ENCODE assay signal across 9 cellular contexts in the genomic region with DNA sequence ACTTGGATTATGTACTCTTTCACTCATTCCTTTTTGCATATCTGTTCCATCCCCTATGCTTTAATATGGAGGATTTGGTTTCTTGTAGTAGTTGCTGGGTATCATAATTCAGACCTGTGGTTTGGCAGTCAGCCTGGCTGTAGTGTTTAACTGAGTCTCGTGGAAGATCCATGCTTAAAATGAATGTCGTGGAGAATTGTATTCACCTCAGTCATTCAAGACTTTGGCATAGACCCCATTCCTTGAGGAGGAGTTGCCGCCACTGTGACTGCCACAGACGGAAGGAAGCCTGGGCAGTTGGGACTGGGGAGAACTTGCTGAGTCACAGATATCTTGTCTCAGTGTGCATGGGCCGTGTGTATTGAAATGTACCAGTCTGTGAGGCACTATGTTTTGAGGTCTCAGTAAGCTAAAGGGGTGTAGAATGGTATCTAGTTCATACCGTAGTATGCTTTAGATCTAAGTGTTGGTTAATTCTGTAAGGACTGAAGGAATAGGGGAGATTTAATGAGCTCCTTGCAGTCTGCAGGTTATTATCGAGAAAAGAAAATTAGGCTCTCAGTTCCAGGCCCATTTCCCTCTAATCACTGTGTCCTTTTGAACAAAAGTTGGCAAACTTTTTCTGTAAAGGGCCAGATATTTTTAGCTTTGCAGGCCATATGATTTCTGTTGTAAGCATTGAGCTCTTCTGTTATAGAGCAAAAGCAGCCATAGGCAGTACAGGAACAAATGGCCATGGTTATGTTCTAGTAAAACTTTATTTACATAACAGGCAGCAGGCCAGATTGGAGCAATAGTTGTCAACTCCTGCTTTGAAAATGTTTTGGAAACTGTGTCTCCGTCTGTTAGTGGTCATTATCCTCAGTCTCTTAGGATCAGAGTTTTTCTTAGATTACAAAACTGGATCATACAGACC.
DNase-seq lines count a peak whose midpoint lies in the region; TF ChIP-seq lines count a peak whose summit lies in the region.
"Had no signal": no experiment of that assay in that cellular context is flagged by ENCODE, and none has a peak within 500 bp of the region (broad histone marks: within the 10 kb centered on the region; RNA-seq: fewer than 3 reads in every experiment).

No MANE protein-coding gene starts in this region.

- H3F3A ChIP-seq in PC-9 (ENCODE audit: insufficient read depth, low read depth): peaks cover 6% of the 10 kb centered on the region; the same call in 1 of the 2 replicates

- H4K20me1 ChIP-seq in PC-9 (ENCODE audit: insufficient read depth): no peaks in the 10 kb centered on the region

- peaks cover 15% of the 10 kb centered on the region for H3K4me1 ChIP-seq in PC-9 (replicated peaks; ENCODE audit: insufficient read depth)
- H3K4me1 ChIP-seq in esophagus muscularis mucosa: peaks cover 15 to 28% (median 23%) of the 10 kb centered on the region in 4 donors
- peaks cover 8% of the 10 kb centered on the region; the same call in 1 of the 2 replicates for H3K4me1 ChIP-seq in BE2C

- POLR2A ChIA-PET in PC-9 (lab: Charles Lee; ENCODE audit: unreplicated experiment) (interaction anchor here (0.6 kb wide), 1 partner anchor 1732 kb away, joined by 3 read pairs; no protein-coding TSS in a partner anchor), GM10248 (lab: Yijun Ruan, JAX) (no interaction called here)

- 24% methylated on average over 8 of the region's 8 CpGs for WGBS in esophagus muscularis mucosa

- H3K9me3 ChIP-seq in PC-9 (ENCODE audit: insufficient read depth, low read depth) (no peaks in the 10 kb centered on the region), esophagus muscularis mucosa (no peaks in the 10 kb centered on the region), BE2C (no peaks in the 10 kb centered on the region)

- H3K27ac ChIP-seq in PC-9: no peak overlapping the region
- H3K27ac ChIP-seq in esophagus muscularis mucosa (replicated peaks in 1 of 4): peak overlapping the region; percentile 52 to 71 (median 66)

- intact Hi-C loops in PC-9 (cut with micrococcal nuclease; ENCODE audit: unreplicated experiment) (no loop called here), esophagus muscularis mucosa (cut with DNase I) (no loop called here)

- H3K36me3 ChIP-seq in PC-9 (ENCODE audit: low read depth) (no peaks in the 10 kb centered on the region), esophagus muscularis mucosa (no peaks in the 10 kb centered on the region), BE2C (no peaks in the 10 kb centered on the region)

- TF ChIP-seq EP300 in esophagus muscularis mucosa (IDR thresholded peaks at IDR 0.05): no peak

- BruUV-seq in PC-9 (replicated peaks; lab: Mats Ljungman, UMichigan): TSS peak; percentile 50

- H3K27me3 ChIP-seq in PC-9 (ENCODE audit: insufficient read depth, low read depth) (no peaks in the 10 kb centered on the region), esophagus muscularis mucosa (no peaks in the 10 kb centered on the region), BE2C (no peaks in the 10 kb centered on the region)

- CTCF ChIA-PET in PC-9 (lab: Charles Lee): no interaction called here
- CTCF ChIA-PET in GM10248 (lab: Yijun Ruan, JAX): interaction anchor here (1.3 to 1.8 kb wide), 4 partner anchors 12 to 70 kb away, joined by 3 to 7 read pairs (median 4); no protein-coding TSS in a partner anchor

- H2AFZ ChIP-seq in PC-9: no peak overlapping the region

- no peak for TF ChIP-seq POLR2A in esophagus muscularis mucosa (IDR thresholded peaks at IDR 0.05; ENCODE audit: low read depth)

- 0 out of 2 replicates have a peak, but pooled peaks cover 3% of the 10 kb centered on the region for H3K9me2 ChIP-seq in PC-9 (ENCODE audit: insufficient read depth)

- DNase-seq in DMS 273 (lab: John Stamatoyannopoulos, UW; ENCODE audit: unreplicated experiment): peak; percentile 89
- peak in 1 of 2 experiments; percentile 51 for DNase-seq in PC-9
- no peak for DNase-seq in esophagus muscularis mucosa (ENCODE audit: extremely low spot score)
- DNase-seq in non-pigmented ciliary epithelial cell (ENCODE audit: low read depth): peak; percentile 85
- DNase-seq in cerebellar nuclear complex (lab: John Stamatoyannopoulos, UW): no peak
- DNase-seq in NCI-H146 (lab: John Stamatoyannopoulos, UW): no peak
- no peak for DNase-seq in GM10248 (ENCODE audit: extremely low spot score)
- no peak for DNase-seq in BE2C
- DNase-seq: activated CD8-positive, alpha-beta memory T cell treated with anti-CD3 and anti-CD28 coated beads for 24 hours had no signal

- no peak overlapping the region for H3K4me2 ChIP-seq in PC-9

- TF ChIP-seq CTCF in PC-9 (conservative IDR thresholded peaks at IDR 0.05) (no peak), esophagus muscularis mucosa (IDR thresholded peaks at IDR 0.05) (no peak), GM10248 (IDR thresholded peaks at IDR 0.05; ENCODE audit: control extremely low read depth, extremely low read depth, low read depth, missing control alignments) (no peak), BE2C (IDR thresholded peaks at IDR 0.05; ENCODE audit: low read depth, low read length) (no peak)

- H3K79me2 ChIP-seq in PC-9 (ENCODE audit: low read depth): no peaks in the 10 kb centered on the region

- H3K4me3 ChIP-seq in PC-9 (no peak overlapping the region), esophagus muscularis mucosa (no peak overlapping the region), BE2C (ENCODE audit: low read depth, low read length) (no peak overlapping the region)

Comparison
In these comparisons a context has a peak if more than half of its experiments do, and no peak if none do; other contexts are left out.
1. DNase-seq: peak in DMS 273 (single experiment) and non-pigmented ciliary epithelial cell (single experiment); none in esophagus muscularis mucosa (single experiment), cerebellar nuclear complex (0 of 2), NCI-H146 (single experiment), GM10248 (single experiment) and BE2C (single experiment).